In the genomic region with DNA sequence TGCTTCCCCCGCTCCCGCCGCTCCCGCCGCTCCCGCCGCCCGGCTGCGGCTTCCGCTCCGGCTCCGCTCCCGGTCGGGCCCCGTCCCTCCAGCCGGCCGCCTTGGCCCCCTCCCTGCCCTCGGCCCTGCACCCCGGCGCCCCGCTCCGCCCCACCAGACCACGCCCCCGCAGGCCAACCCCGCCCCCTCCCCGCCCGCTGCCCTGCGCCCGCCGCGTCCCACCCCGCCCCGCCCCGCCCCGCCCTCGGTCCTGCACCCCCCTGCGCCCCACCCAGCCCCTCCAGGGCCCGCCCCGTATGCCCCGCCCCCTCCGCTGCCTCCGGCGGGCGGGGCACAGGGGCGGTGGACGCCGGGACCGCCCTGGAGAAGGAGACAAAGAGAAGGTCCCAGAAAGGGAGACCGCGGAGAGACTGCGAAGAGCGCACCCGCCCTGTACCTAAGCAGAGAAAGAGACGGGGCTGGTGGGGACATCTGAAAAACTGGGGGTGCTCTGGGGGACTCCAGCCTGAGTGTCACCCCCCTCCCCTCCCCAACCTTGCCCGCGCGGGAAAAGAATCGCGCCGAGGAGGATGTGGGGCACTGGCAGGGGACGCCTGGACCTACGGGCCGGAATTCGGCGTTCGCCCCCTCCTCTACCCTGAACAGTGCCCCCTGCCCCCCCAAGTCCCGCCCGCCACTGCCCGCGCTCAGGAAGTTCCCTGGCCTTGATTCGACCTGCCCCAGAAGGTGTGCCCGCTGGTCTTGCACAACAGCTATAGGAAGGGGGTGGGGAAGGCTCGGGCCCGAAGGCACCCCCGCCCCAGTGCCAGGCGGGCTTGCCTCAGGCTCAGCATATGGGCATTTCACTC, we compare ENCODE assay signal across 8 cellular contexts. TPM values are rescaled to one million over a fixed set of nuclear protein-coding genes. Genes with fewer than 3 reads are reported as not detected.
DNase-seq lines count a peak whose midpoint lies in the region; ATAC-seq and TF ChIP-seq lines count a peak whose summit lies in the region.

No MANE protein-coding gene starts in this region.

- H3K4me1 ChIP-seq in spleen: peaks cover 12 to 76% (median 41%) of the 10 kb centered on the region in 6 donors

- no peaks in the 10 kb centered on the region for H3K9me3 ChIP-seq in spleen

- 0 to 1% (median 0%) methylated on average over 28 to 72 of the region's 76 CpGs for WGBS in spleen, 5 donors

- CTCF ChIA-PET in BJ (lab: Yijun Ruan, JAX) (interaction anchor here (1.2 to 1.5 kb wide), 3 partner anchors 10 to 43 kb away, joined by 3 to 4 read pairs (median 3); no protein-coding TSS in a partner anchor), WTC11 (lab: Charles Lee) (interaction anchor here (0.9 to 3.1 kb wide), 15 partner anchors 9 to 172 kb away, joined by 3 to 16 read pairs (median 7); a partner anchor contains a TSS)

- DNase-seq in BJ (ENCODE audit: low read depth) (no peak), NCI-H2107 treated with DMSO at 0.1 percent for 48 hours (lab: John Stamatoyannopoulos, UW; ENCODE audit: unreplicated experiment) (peak; percentile 74), WTC11 (ENCODE audit: low spot score) (peak; percentile 77), T47D (ENCODE audit: low read depth in 1 of 2, low spot score in 1 of 2) (peak; percentile 77 to 94), iPS-NIHi11 (ENCODE audit: low spot score) (peak; percentile 97), spleen (peak; percentile 90)

- H3K27me3 ChIP-seq in BJ (ENCODE audit: control insufficient read depth, insufficient read depth, low read length) (no peaks in the 10 kb centered on the region), spleen (replicated peaks in 1 of 7) (peaks cover 0 to 22% (median 0%) of the 10 kb centered on the region in 7 donors)

- peak overlapping the region; percentile 97 for H3K4me3 ChIP-seq in BJ (ENCODE audit: low read depth, low read length)
- H3K4me3 ChIP-seq in spleen: peak overlapping the region; percentile 47 to 78 (median 70)

- H3K27me3 Mint-ChIP-seq in WTC11 (ENCODE audit: low read depth): peaks cover 10% of the 10 kb centered on the region

- no peaks in the 10 kb centered on the region for H3K36me3 Mint-ChIP-seq in WTC11

- in situ Hi-C loops in T47D (cut with HindIII; ENCODE audit: low pct_unique_long_range_greater_than_20kb, low sequenced_read_pairs): no loop called here

- no peak for TF ChIP-seq CTCF in BJ (IDR thresholded peaks at IDR 0.05; ENCODE audit: insufficient read depth, low read depth, low read length)
- no peak for TF ChIP-seq CTCF in WTC11 (IDR thresholded peaks at IDR 0.05)
- TF ChIP-seq CTCF in spleen (IDR thresholded peaks at IDR 0.05 in 8 of 11, conservative IDR thresholded peaks at IDR 0.05 in 3 of 11): no peak

- H3K27ac Mint-ChIP-seq in WTC11: no peak overlapping the region

- peak in 1 of 3 donors; percentile 55 for TF ChIP-seq POLR2A in spleen (IDR thresholded peaks at IDR 0.05)

- ATAC-seq in GM21723 (IDR thresholded peaks at IDR 0.05; ENCODE audit: unreplicated experiment) (peak; percentile 57), WTC11 (peak; percentile 79), HG03139 (IDR thresholded peaks at IDR 0.05; ENCODE audit: unreplicated experiment) (no peak)

- intact Hi-C loops in spleen (cut with DNase I; ENCODE audit: low total_unique reads): no loop called here

- H3K36me3 ChIP-seq in BJ (ENCODE audit: control insufficient read depth, insufficient read depth, low read length): peaks cover 1% of the 10 kb centered on the region; the same call in 1 of the 2 replicates
- H3K36me3 ChIP-seq in spleen: no peaks in the 10 kb centered on the region

- H3K27ac ChIP-seq in spleen: peak overlapping the region; percentile 71 to 92 (median 89)

- peak overlapping the region; percentile 71 for H3K4me3 Mint-ChIP-seq in WTC11

- POLR2A ChIA-PET in BJ (lab: Charles Lee): no interaction called here
- POLR2A ChIA-PET in WTC11 (lab: Charles Lee): interaction anchor here (0.6 to 1.7 kb wide), 4 partner anchors 15 to 236 kb away, joined by 3 to 7 read pairs (median 4); no protein-coding TSS in a partner anchor

- peaks cover 26% of the 10 kb centered on the region for H3K4me1 Mint-ChIP-seq in WTC11

- H3K9me3 Mint-ChIP-seq in WTC11: no peaks in the 10 kb centered on the region

TF ChIP-seq in WTC11, 78 proteins besides CTCF, POLR2A, EP300 and RAD21 (continues in another document):
- TF ChIP-seq, protein P1, sequence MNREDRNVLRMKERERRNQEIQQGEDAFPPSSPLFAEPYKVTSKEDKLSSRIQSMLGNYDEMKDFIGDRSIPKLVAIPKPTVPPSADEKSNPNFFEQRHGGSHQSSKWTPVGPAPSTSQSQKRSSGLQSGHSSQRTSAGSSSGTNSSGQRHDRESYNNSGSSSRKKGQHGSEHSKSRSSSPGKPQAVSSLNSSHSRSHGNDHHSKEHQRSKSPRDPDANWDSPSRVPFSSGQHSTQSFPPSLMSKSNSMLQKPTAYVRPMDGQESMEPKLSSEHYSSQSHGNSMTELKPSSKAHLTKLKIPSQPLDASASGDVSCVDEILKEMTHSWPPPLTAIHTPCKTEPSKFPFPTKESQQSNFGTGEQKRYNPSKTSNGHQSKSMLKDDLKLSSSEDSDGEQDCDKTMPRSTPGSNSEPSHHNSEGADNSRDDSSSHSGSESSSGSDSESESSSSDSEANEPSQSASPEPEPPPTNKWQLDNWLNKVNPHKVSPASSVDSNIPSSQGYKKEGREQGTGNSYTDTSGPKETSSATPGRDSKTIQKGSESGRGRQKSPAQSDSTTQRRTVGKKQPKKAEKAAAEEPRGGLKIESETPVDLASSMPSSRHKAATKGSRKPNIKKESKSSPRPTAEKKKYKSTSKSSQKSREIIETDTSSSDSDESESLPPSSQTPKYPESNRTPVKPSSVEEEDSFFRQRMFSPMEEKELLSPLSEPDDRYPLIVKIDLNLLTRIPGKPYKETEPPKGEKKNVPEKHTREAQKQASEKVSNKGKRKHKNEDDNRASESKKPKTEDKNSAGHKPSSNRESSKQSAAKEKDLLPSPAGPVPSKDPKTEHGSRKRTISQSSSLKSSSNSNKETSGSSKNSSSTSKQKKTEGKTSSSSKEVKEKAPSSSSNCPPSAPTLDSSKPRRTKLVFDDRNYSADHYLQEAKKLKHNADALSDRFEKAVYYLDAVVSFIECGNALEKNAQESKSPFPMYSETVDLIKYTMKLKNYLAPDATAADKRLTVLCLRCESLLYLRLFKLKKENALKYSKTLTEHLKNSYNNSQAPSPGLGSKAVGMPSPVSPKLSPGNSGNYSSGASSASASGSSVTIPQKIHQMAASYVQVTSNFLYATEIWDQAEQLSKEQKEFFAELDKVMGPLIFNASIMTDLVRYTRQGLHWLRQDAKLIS (CRISPR knock-in tag; IDR thresholded peaks at IDR 0.05; ENCODE audit: borderline replicate concordance): no peak
- TF ChIP-seq, protein P2, sequence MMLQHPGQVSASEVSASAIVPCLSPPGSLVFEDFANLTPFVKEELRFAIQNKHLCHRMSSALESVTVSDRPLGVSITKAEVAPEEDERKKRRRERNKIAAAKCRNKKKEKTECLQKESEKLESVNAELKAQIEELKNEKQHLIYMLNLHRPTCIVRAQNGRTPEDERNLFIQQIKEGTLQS (CRISPR knock-in tag; conservative IDR thresholded peaks at IDR 0.05): no peak
- TF ChIP-seq PRRX2 (CRISPR knock-in tag; IDR thresholded peaks at IDR 0.05) (no peak), ETV6 (CRISPR knock-in tag; IDR thresholded peaks at IDR 0.05) (0 out of 2 replicates have a peak, but pooled peaks have one; percentile 24), NR1H2 (CRISPR knock-in tag; IDR thresholded peaks at IDR 0.05) (no peak), RORB (CRISPR knock-in tag; IDR thresholded peaks at IDR 0.05) (no peak)
- TF ChIP-seq, protein P3, sequence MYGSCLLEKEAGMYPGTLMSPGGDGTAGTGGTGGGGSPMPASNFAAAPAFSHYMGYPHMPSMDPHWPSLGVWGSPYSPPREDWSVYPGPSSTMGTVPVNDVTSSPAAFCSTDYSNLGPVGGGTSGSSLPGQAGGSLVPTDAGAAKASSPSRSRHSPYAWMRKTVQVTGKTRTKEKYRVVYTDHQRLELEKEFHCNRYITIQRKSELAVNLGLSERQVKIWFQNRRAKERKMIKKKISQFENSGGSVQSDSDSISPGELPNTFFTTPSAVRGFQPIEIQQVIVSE (CRISPR knock-in tag; IDR thresholded peaks at IDR 0.05; ENCODE audit: borderline replicate concordance): no peak
- TF ChIP-seq, protein P4, sequence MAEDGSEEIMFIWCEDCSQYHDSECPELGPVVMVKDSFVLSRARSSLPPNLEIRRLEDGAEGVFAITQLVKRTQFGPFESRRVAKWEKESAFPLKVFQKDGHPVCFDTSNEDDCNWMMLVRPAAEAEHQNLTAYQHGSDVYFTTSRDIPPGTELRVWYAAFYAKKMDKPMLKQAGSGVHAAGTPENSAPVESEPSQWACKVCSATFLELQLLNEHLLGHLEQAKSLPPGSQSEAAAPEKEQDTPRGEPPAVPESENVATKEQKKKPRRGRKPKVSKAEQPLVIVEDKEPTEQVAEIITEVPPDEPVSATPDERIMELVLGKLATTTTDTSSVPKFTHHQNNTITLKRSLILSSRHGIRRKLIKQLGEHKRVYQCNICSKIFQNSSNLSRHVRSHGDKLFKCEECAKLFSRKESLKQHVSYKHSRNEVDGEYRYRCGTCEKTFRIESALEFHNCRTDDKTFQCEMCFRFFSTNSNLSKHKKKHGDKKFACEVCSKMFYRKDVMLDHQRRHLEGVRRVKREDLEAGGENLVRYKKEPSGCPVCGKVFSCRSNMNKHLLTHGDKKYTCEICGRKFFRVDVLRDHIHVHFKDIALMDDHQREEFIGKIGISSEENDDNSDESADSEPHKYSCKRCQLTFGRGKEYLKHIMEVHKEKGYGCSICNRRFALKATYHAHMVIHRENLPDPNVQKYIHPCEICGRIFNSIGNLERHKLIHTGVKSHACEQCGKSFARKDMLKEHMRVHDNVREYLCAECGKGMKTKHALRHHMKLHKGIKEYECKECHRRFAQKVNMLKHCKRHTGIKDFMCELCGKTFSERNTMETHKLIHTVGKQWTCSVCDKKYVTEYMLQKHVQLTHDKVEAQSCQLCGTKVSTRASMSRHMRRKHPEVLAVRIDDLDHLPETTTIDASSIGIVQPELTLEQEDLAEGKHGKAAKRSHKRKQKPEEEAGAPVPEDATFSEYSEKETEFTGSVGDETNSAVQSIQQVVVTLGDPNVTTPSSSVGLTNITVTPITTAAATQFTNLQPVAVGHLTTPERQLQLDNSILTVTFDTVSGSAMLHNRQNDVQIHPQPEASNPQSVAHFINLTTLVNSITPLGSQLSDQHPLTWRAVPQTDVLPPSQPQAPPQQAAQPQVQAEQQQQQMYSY (CRISPR knock-in tag; IDR thresholded peaks at IDR 0.05): no peak

RNA-seq across cellular contexts. Expression of a gene that starts 42.9 kb away (rescaled TPM):
- polyA plus RNA-seq in BJ (2011; rRNA removed) (16.2 and 18.1 TPM in 2 replicates), spleen (1 to 10 TPM; 4.3 to 7.6 (median 6.0) TPM)
- 20.0 and 20.8 TPM in 2 replicates for polyA minus RNA-seq in BJ (2011; rRNA and poly(A)+ RNA removed)
- total RNA-seq in WTC11 (2021) (37.1 to 45.6 TPM (median 40.3 TPM) in 3 replicates), spleen (10 to 100 TPM; 26.0 to 75.7 (median 38.5) TPM)
